Comparison of ENCODE assay signal across 8 cellular contexts in the genomic region with DNA sequence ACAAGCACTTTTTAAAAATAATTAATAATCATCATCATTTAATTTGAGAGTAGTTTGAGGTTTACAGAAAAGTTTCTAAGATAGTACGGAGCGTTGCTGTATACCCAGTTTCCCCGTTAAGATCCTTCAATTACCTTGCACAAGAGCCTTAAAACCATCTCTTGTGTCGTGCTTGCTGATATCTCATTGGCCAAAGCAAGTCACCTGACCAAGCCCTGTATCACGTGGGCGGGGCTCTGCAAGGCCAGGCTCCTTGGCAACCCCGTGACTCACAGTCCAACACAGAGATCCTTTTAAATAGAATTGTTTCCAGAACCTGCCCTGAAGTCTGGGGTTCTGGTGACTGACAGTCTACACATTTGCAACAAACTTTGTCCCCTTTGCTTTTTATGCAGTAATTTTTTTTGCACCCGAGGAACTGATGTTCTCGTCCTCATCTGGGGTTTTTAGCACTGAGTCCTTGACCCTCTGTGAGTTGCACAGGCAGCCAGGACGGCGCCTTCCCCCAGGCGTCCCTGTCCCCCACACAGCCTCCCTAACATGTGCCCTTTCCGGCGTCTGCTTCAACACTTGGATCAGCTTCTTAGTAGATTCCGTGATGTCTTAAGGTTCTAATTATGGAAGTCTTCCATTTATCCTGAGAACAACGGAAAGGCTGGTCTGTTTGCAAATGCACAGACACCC.
DNase-seq lines count a peak whose midpoint lies in the region; ATAC-seq and TF ChIP-seq lines count a peak whose summit lies in the region.

No MANE protein-coding gene starts in this region.

- H3K9ac ChIP-seq in GM23248: peak overlapping the region; percentile 74
- no peak overlapping the region for H3K9ac ChIP-seq in PC-3 (ENCODE audit: low read length)

- intact Hi-C loops in PC-3 (cut with micrococcal nuclease): no loop called here

- peak; percentile 50 for ATAC-seq in PC-3
- peak; percentile 72 for ATAC-seq in esophagus mucosa
- no peak for ATAC-seq in GM19023 (IDR thresholded peaks at IDR 0.05; ENCODE audit: unreplicated experiment)

- BruUV-seq in PC-3 (replicated peaks; lab: Mats Ljungman, UMichigan): no TSS peak

- H3K4me3 ChIP-seq in GM23248 (peak overlapping the region; percentile 59), PC-3 (ENCODE audit: low read length) (no peak overlapping the region)

- in situ Hi-C loops in GM23248 (cut with MboI): no loop called here

- CTCF ChIA-PET in PC-3 (lab: Charles Lee): no interaction called here

- H3F3A ChIP-seq in GM23248 (ENCODE audit: insufficient read depth) (peaks cover 26% of the 10 kb centered on the region), PC-3 (ENCODE audit: low read length, unreplicated experiment) (no peaks in the 10 kb centered on the region)

- no peaks in the 10 kb centered on the region for H3K36me3 ChIP-seq in GM23248 (ENCODE audit: low read depth)
- H3K36me3 ChIP-seq in PC-3 (ENCODE audit: low read depth, low read length): no peaks in the 10 kb centered on the region

- no peaks in the 10 kb centered on the region for H3K9me2 ChIP-seq in GM23248 (ENCODE audit: insufficient read depth)
- H3K9me2 ChIP-seq in PC-3 (replicated peaks; ENCODE audit: low read length): no peaks in the 10 kb centered on the region

- peak overlapping the region; percentile 92 for H3K27ac ChIP-seq in GM23248
- no peak overlapping the region for H3K27ac ChIP-seq in PC-3 (ENCODE audit: low read length)

- H3K4me1 ChIP-seq in GM23248 (ENCODE audit: insufficient read depth): peaks cover 37% of the 10 kb centered on the region
- H3K4me1 ChIP-seq in PC-3 (ENCODE audit: insufficient read depth, low read length): peaks cover 17% of the 10 kb centered on the region

- WGBS in GM23248 (ENCODE audit: low coverage in 1 of 2, low lambda C conversion rate in 2 of 2, missing lambda C conversion rate in 2 of 2), 2 experiments: 5% methylated on average over 16 of the region's 16 CpGs

- H3K4me2 ChIP-seq in GM23248 (ENCODE audit: unreplicated experiment): peak overlapping the region; percentile 77
- no peak overlapping the region for H3K4me2 ChIP-seq in PC-3 (ENCODE audit: low read length)

- peaks cover 28% of the 10 kb centered on the region for H3K79me2 ChIP-seq in GM23248 (ENCODE audit: insufficient read depth)
- H3K79me2 ChIP-seq in PC-3 (ENCODE audit: low read length): no peaks in the 10 kb centered on the region

- POLR2A ChIA-PET in PC-3 (lab: Charles Lee; ENCODE audit: unreplicated experiment): no interaction called here

- H2AFZ ChIP-seq in GM23248 (peak overlapping the region; percentile 20; the same call in 1 of the 2 replicates), PC-3 (ENCODE audit: low read length) (no peak overlapping the region)

- H3K27me3 ChIP-seq in GM23248 (replicated peaks; ENCODE audit: insufficient read depth) (no peaks in the 10 kb centered on the region), PC-3 (ENCODE audit: low read length) (no peaks in the 10 kb centered on the region)

- no peak for TF ChIP-seq CTCF in PC-3 (conservative IDR thresholded peaks at IDR 0.05; ENCODE audit: low read depth, low read length)

- H3K9me3 ChIP-seq in GM23248 (ENCODE audit: low read depth) (no peaks in the 10 kb centered on the region), PC-3 (ENCODE audit: low read length) (no peaks in the 10 kb centered on the region)

- DNase-seq in GM23248 (peak; percentile 100), PC-3 (peak; percentile 70), occipital lobe (lab: John Stamatoyannopoulos, UW) (peak; percentile 23), NCI-H1436 (lab: John Stamatoyannopoulos, UW) (no peak), D341Med (ENCODE audit: low spot score) (no peak), NCI-H524 treated with DMSO at 0.1 percent for 48 hours (lab: John Stamatoyannopoulos, UW) (no peak)

- no peaks in the 10 kb centered on the region for H4K20me1 ChIP-seq in GM23248 (ENCODE audit: insufficient read depth)
- no peaks in the 10 kb centered on the region for H4K20me1 ChIP-seq in PC-3 (ENCODE audit: low read length)

Comparison
In these comparisons a context has a peak if more than half of its experiments do, and no peak if none do; other contexts are left out.
1. DNase-seq: peak in GM23248 (single experiment), PC-3 (single experiment) and occipital lobe (single experiment); none in NCI-H1436 (single experiment), D341Med (single experiment) and NCI-H524 treated with DMSO at 0.1 percent for 48 hours (single experiment).